Comparison of ENCODE assay signal across 14 cellular contexts in genomic region chr10:117462816-117463544, GRCh38.
DNase-seq lines count a peak whose midpoint lies in the region; ATAC-seq, FAIRE-seq and TF ChIP-seq lines count a peak whose summit lies in the region.
"Had no signal": no experiment of that assay in that cellular context is flagged by ENCODE, and none has a peak within 500 bp of the region (broad histone marks: within the 10 kb centered on the region; RNA-seq: fewer than 3 reads in every experiment).

No MANE protein-coding gene starts in this region.

- peaks cover 29% of the 10 kb centered on the region for H3K27me3 Mint-ChIP-seq in HFFc6 (ENCODE audit: insufficient read depth)
- H3K27me3 Mint-ChIP-seq in nephron (ENCODE audit: low read depth) = peaks cover 14% of the 10 kb centered on the region
- H3K27me3 Mint-ChIP-seq in progenitor cell of endocrine pancreas = peaks cover 12% of the 10 kb centered on the region

- POLR2A ChIA-PET in H1 (lab: Charles Lee; ENCODE audit: partially characterized antibody) = interaction anchor here (0.9 kb wide), 1 partner anchor 13 kb away, joined by 3 read pairs; no protein-coding TSS in a partner anchor

- H3K36me3 Mint-ChIP-seq in HFFc6 (ENCODE audit: low read depth) = no peaks in the 10 kb centered on the region; the same call in 1 of the 2 replicates
- H3K36me3 Mint-ChIP-seq in nephron (ENCODE audit: low read depth) = no peaks in the 10 kb centered on the region
- no peaks in the 10 kb centered on the region for H3K36me3 Mint-ChIP-seq in progenitor cell of endocrine pancreas (ENCODE audit: insufficient read depth)
- H3K36me3 Mint-ChIP-seq: CD4-positive, alpha-beta memory T cell had no signal

- H2BK12ac ChIP-seq in H1 (ENCODE audit: low read depth, low read length) = no peak overlapping the region

- no peak overlapping the region for H3K4ac ChIP-seq in H1 (replicated peaks; ENCODE audit: insufficient read length, low read depth, low read length)

- H4K8ac ChIP-seq in H1 (ENCODE audit: extremely low read depth, insufficient read depth, low read length) = no peak overlapping the region

- TF ChIP-seq POLR2A in H1 (IDR thresholded peaks at IDR 0.05; ENCODE audit: control extremely low read depth in 1 of 2, low read depth in 2 of 2, low read length in 2 of 2) (no peak), transverse colon (IDR thresholded peaks at IDR 0.05) (no peak)

- FAIRE-seq in H1 (lab: Jason Lieb, UNC) = no peak
- FAIRE-seq: D721Med, HTR-8/SVneo had no signal

- H3K4me1 Mint-ChIP-seq in HFFc6 (ENCODE audit: low read depth) = peaks cover 33% of the 10 kb centered on the region
- H3K4me1 Mint-ChIP-seq in nephron = peaks cover 29% of the 10 kb centered on the region
- no peaks in the 10 kb centered on the region for H3K4me1 Mint-ChIP-seq in progenitor cell of endocrine pancreas (ENCODE audit: low read depth)
- H3K4me1 Mint-ChIP-seq: CD4-positive, alpha-beta memory T cell had no signal

- H3K79me2 ChIP-seq in H1 (ENCODE audit: control insufficient read depth in 1 of 2, insufficient read depth in 2 of 2, low read length in 2 of 2) = no peaks in the 10 kb centered on the region; a peak in 1 of 4 replicates

- H2BK120ac ChIP-seq in H1 (replicated peaks; ENCODE audit: low read depth, low read length) = no peak overlapping the region

- H3K4me3 Mint-ChIP-seq in HFFc6 (peak overlapping the region; percentile 58), nephron (no peak overlapping the region), progenitor cell of endocrine pancreas (ENCODE audit: low read depth) (no peak overlapping the region)
- H3K4me3 Mint-ChIP-seq: CD4-positive, alpha-beta memory T cell had no signal

- H3K9me3 ChIP-seq in H1 (ENCODE audit: insufficient read depth in 2 of 2, low read depth in 1 of 2, low read length in 1 of 2) (peaks cover 0 to 9% of the 10 kb centered on the region in 2 experiments; a peak in 1 of 4 replicates), transverse colon (no peaks in the 10 kb centered on the region)
- H3K9me3 ChIP-seq: BE2C had no signal

- peaks cover 0 to 13% (median 5%) of the 10 kb centered on the region in 4 experiments; a peak in 5 of 7 replicates for H3K4me1 ChIP-seq in H1 (replicated peaks in 1 of 4; ENCODE audit: control insufficient read depth in 3 of 4, insufficient read depth in 4 of 4, low read length in 3 of 4)
- H3K4me1 ChIP-seq in transverse colon = peaks cover 5 to 15% (median 7%) of the 10 kb centered on the region in 4 donors
- H3K4me1 ChIP-seq: BE2C had no signal

- no peaks in the 10 kb centered on the region for H3K27me3 ChIP-seq in H1 (replicated peaks in 1 of 4; ENCODE audit: control insufficient read depth in 3 of 4, extremely low read depth in 1 of 4, insufficient read depth in 3 of 4, low read length in 3 of 4)
- H3K27me3 ChIP-seq in transverse colon = no peaks in the 10 kb centered on the region
- H3K27me3 ChIP-seq: BE2C had no signal

- H3K27ac ChIP-seq in H1 (ENCODE audit: low read depth, low read length) (no peak overlapping the region), transverse colon (peak overlapping the region; percentile 79 to 89 (median 82))

- no peak overlapping the region for H4K5ac ChIP-seq in H1 (ENCODE audit: insufficient read length, low read depth, low read length)

- H2AK5ac ChIP-seq in H1 (ENCODE audit: low read depth, low read length) = no peak overlapping the region

- H3K27ac Mint-ChIP-seq in HFFc6 = peak overlapping the region; percentile 98
- peak overlapping the region; percentile 1 to 81 (median 52) for H3K27ac Mint-ChIP-seq in nephron
- no peak overlapping the region for H3K27ac Mint-ChIP-seq in progenitor cell of endocrine pancreas
- H3K27ac Mint-ChIP-seq: CD4-positive, alpha-beta memory T cell had no signal

- TF ChIP-seq CTCF in HFFc6 (IDR thresholded peaks at IDR 0.05) (no peak), H1 (IDR thresholded peaks at IDR 0.05; ENCODE audit: control extremely low read depth in 1 of 3, insufficient read depth in 1 of 3, low read depth in 1 of 3, low read length in 3 of 3) (no peak), nephron (IDR thresholded peaks at IDR 0.05; ENCODE audit: unreplicated experiment in 3 of 3) (no peak), transverse colon (IDR thresholded peaks at IDR 0.05) (no peak), progenitor cell of endocrine pancreas (IDR thresholded peaks at IDR 0.05; ENCODE audit: unreplicated experiment) (no peak)

- no peak overlapping the region for H2BK15ac ChIP-seq in H1 (ENCODE audit: low read length)

- H3K9me3 Mint-ChIP-seq in HFFc6 = peaks cover 10% of the 10 kb centered on the region
- H3K9me3 Mint-ChIP-seq in nephron = no peaks in the 10 kb centered on the region
- H3K9me3 Mint-ChIP-seq in progenitor cell of endocrine pancreas (ENCODE audit: low read depth) = no peaks in the 10 kb centered on the region
- H3K9me3 Mint-ChIP-seq: CD4-positive, alpha-beta memory T cell had no signal

- H3K56ac ChIP-seq in H1 (replicated peaks; ENCODE audit: insufficient read length, low read depth, low read length) = no peak overlapping the region

- WGBS in H1 (ENCODE audit: extremely low coverage in 1 of 2, insufficient coverage in 1 of 2, insufficient read length in 1 of 2, insufficient replicate concordance in 2 of 2, low coverage in 1 of 2, low lambda C conversion rate in 2 of 2, missing lambda C conversion rate in 1 of 2), 2 experiments = 95% methylated on average over 1 of the region's 1 CpG; no CpG with 5 or more reads in 1 of the 2 experiments
- 60% methylated on average over 1 of the region's 1 CpG; no CpG with 5 or more reads in 1 of the 2 donors for WGBS in transverse colon (ENCODE audit: low coverage in 1 of 2), 2 donors

- no peaks in the 10 kb centered on the region for H3K79me1 ChIP-seq in H1 (ENCODE audit: low read depth, low read length)

- H3K4me2 ChIP-seq in H1 (ENCODE audit: insufficient read depth in 1 of 2, low read depth in 2 of 2, low read length in 2 of 2) = no peak overlapping the region

- H3K4me3 ChIP-seq in H1 (ENCODE audit: extremely low read depth in 1 of 4, insufficient read depth in 2 of 4, low read depth in 3 of 4, low read length in 4 of 4) (no peak overlapping the region), transverse colon (no peak overlapping the region)

- no peak overlapping the region for H4K91ac ChIP-seq in H1 (replicated peaks; ENCODE audit: insufficient read length, low read length)

- no peak overlapping the region for H2BK5ac ChIP-seq in H1 (ENCODE audit: low read depth, low read length)

- H3K14ac ChIP-seq in H1 (ENCODE audit: insufficient read length) = no peak overlapping the region

- no peaks in the 10 kb centered on the region for H4K20me1 ChIP-seq in H1 (replicated peaks in 1 of 2; ENCODE audit: control insufficient read depth in 1 of 2, insufficient read depth in 2 of 2, low read length in 2 of 2)

- no peak for TF ChIP-seq RAD21 in H1 (IDR thresholded peaks at IDR 0.05 in 1 of 2, conservative IDR thresholded peaks at IDR 0.05 in 1 of 2; ENCODE audit: low read depth in 2 of 2, low read length in 2 of 2)

- H3K9ac ChIP-seq in H1 (replicated peaks in 1 of 4; ENCODE audit: extremely low read depth in 1 of 4, low read depth in 3 of 4, low read length in 3 of 4) = no peak overlapping the region

- H2AFZ ChIP-seq in H1 (ENCODE audit: low read length) = no peak overlapping the region

- H3K23me2 ChIP-seq in H1 (ENCODE audit: low read depth, low read length) = no peaks in the 10 kb centered on the region

- no peak for ATAC-seq in HG02973 (IDR thresholded peaks at IDR 0.05; ENCODE audit: unreplicated experiment)

- TF ChIP-seq EP300 in H1 (IDR thresholded peaks at IDR 0.05; ENCODE audit: borderline replicate concordance in 1 of 2, low read depth in 2 of 2, low read length in 2 of 2) = no peak
- TF ChIP-seq EP300 in transverse colon (IDR thresholded peaks at IDR 0.05; ENCODE audit: low read depth) = no peak

- DNase-seq in HFFc6 (no peak), H1 (ENCODE audit: low read depth in 1 of 2, low spot score in 2 of 2) (no peak), transverse colon (no peak), NCI-H2227 treated with DMSO at 0.1 percent for 48 hours (lab: John Stamatoyannopoulos, UW) (no peak), NCI-H2081 (lab: John Stamatoyannopoulos, UW) (no peak), progenitor cell of endocrine pancreas (ENCODE audit: low spot score, unreplicated experiment) (no peak)
- DNase-seq: BE2C; CD4-positive, alpha-beta memory T cell; DMS79 treated with DMSO at 0.1 percent for 48 hours; NCI-H1436 treated with DMSO at 0.1 percent for 48 hours had no signal

- CTCF ChIA-PET in H1 (lab: Charles Lee; ENCODE audit: partially characterized antibody) = interaction anchor here (0.7 to 7.0 kb wide), 7 partner anchors 12 to 246 kb away, joined by 3 to 65 read pairs (median 8); no protein-coding TSS in a partner anchor

- H3K23ac ChIP-seq in H1 (ENCODE audit: insufficient read length) = no peak overlapping the region

- in situ Hi-C loops in transverse colon (cut with MboI; ENCODE audit: low pct_ligation_motif_present in 1 of 4, low pct_unique_long_range_greater_than_20kb in 1 of 4, low sequenced_read_pairs in 3 of 4) = loop anchor here in 1 of 4 donors (25.0 kb wide), 1 partner anchor 251 kb away; no protein-coding TSS in a partner anchor

- intact Hi-C loops in transverse colon (cut with DNase I; ENCODE audit: low total_unique reads) = no loop called here

- no peak overlapping the region for H2BK20ac ChIP-seq in H1 (ENCODE audit: low read length)

- no peaks in the 10 kb centered on the region for H3K36me3 ChIP-seq in H1 (ENCODE audit: control insufficient read depth in 2 of 4, insufficient read depth in 4 of 4, low read length in 3 of 4)
- no peaks in the 10 kb centered on the region for H3K36me3 ChIP-seq in transverse colon
- H3K36me3 ChIP-seq: BE2C had no signal

- H3K18ac ChIP-seq in H1 (ENCODE audit: extremely low read depth, low read length) = no peak overlapping the region

TF ChIP-seq in H1, 55 proteins besides CTCF, POLR2A, EP300 and RAD21:
- TF ChIP-seq, protein P1, sequence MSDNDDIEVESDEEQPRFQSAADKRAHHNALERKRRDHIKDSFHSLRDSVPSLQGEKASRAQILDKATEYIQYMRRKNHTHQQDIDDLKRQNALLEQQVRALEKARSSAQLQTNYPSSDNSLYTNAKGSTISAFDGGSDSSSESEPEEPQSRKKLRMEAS (IDR thresholded peaks at IDR 0.05) = no peak
- peak; percentile 62; the same call in 1 of the 2 replicates for TF ChIP-seq KDM1A (IDR thresholded peaks at IDR 0.05; ENCODE audit: borderline replicate concordance, low read length)
